Comparison of ENCODE assay signal across 1 cellular context in the genomic region with DNA sequence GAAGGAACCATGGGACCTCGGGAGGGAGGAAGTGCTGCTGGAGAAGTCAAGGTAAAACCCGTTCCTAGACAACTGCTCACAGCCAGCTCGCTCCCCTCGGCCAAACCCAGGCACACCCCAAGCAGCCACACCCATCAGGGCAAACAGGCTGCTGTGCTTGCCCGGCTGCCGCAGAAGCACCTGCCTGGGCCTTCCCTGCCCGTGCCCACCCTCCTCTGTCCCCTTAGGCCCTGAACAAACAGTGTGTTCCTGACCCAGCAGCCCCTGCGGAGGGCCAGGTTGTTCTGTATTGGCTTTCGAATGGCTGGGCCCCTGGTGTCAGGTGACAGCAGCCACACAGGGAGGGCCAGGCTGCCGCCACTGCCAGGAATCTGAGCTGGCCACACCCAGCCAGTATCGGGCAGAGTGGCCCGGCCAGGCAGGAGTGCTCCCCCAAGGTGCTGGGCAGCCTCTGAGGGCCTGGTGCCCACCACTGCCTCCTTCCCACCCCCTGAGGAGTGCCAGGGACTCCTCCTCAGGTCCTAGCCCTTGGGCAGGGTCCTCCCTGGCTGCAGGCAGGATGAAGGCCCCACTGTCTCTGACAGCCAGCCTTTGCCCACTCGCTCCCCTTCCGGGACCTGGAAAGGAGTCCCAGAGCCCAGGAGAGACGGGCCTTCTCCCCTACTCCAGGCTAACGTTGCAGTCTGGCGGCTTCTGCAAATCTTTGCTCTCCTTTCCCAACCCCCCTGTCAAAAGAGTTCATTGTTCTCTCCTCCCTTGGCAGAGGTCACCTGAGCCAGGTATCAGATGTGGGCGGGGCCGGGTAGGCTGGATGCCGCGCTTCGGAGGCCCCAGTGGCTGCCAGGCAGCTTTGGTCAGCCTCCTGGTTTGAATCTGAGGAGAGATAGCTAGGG.
TF ChIP-seq lines count a peak whose summit lies in the region.

No MANE protein-coding gene starts in this region.

TF ChIP-seq in HepG2, 621 proteins besides CTCF, POLR2A, EP300 and RAD21 (continues in another document):
- TF ChIP-seq, protein P1, sequence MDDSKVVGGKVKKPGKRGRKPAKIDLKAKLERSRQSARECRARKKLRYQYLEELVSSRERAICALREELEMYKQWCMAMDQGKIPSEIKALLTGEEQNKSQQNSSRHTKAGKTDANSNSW (CRISPR knock-in tag; IDR thresholded peaks at IDR 0.05; ENCODE audit: borderline replicate concordance), result 0 out of 2 replicates have a peak, but pooled peaks have one; percentile 48
- TF ChIP-seq RBAK (CRISPR knock-in tag; IDR thresholded peaks at IDR 0.05) (no peak), SALL1 (CRISPR knock-in tag; IDR thresholded peaks at IDR 0.05) (peak; percentile 76), ZNF510 (CRISPR knock-in tag; IDR thresholded peaks at IDR 0.05; ENCODE audit: low read depth) (no peak), NR2F1 (CRISPR knock-in tag; IDR thresholded peaks at IDR 0.05) (no peak), TOE1 (CRISPR knock-in tag; IDR thresholded peaks at IDR 0.05) (no peak), ZFP62 (CRISPR knock-in tag; IDR thresholded peaks at IDR 0.05) (no peak), ZMAT3 (CRISPR knock-in tag; conservative IDR thresholded peaks at IDR 0.05) (no peak), ESRRA (CRISPR knock-in tag; IDR thresholded peaks at IDR 0.05; ENCODE audit: low read depth) (peak; percentile 57; the same call in 1 of the 2 replicates), ZNF143 (CRISPR knock-in tag; IDR thresholded peaks at IDR 0.05) (peak; percentile 86), ZNF101 (CRISPR knock-in tag; IDR thresholded peaks at IDR 0.05; ENCODE audit: borderline replicate concordance, low read depth) (no peak), MIXL1 (CRISPR knock-in tag; IDR thresholded peaks at IDR 0.05) (0 out of 2 replicates have a peak, but pooled peaks have one; percentile 20), HOXD1 (CRISPR knock-in tag; IDR thresholded peaks at IDR 0.05) (no peak; the same call in 1 of the 2 replicates), ZNF264 (CRISPR knock-in tag; IDR thresholded peaks at IDR 0.05) (no peak), ZNF766 (CRISPR knock-in tag; IDR thresholded peaks at IDR 0.05; ENCODE audit: borderline replicate concordance) (peak; percentile 40; the same call in 1 of the 2 replicates), ZEB1 (IDR thresholded peaks at IDR 0.05; ENCODE audit: insufficient replicate concordance, low read depth) (peak; percentile 99), ZNF605 (CRISPR knock-in tag; IDR thresholded peaks at IDR 0.05) (no peak; the same call in 1 of the 2 replicates), ZFP36L1 (CRISPR knock-in tag; IDR thresholded peaks at IDR 0.05) (peak; percentile 77; the same call in 1 of the 2 replicates), SOX5 (CRISPR knock-in tag; IDR thresholded peaks at IDR 0.05; ENCODE audit: borderline replicate concordance) (peak; percentile 54; the same call in 1 of the 2 replicates), FLYWCH1 (CRISPR knock-in tag; IDR thresholded peaks at IDR 0.05) (no peak), MEIS2 (CRISPR knock-in tag; IDR thresholded peaks at IDR 0.05) (peak; percentile 84; the same call in 1 of the 2 replicates), ZNF780A (CRISPR knock-in tag; IDR thresholded peaks at IDR 0.05) (no peak), PAF1 (CRISPR knock-in tag; IDR thresholded peaks at IDR 0.05) (no peak), GTF3A (CRISPR knock-in tag; conservative IDR thresholded peaks at IDR 0.05) (no peak; the same call in 1 of the 2 replicates), ZNF263 (CRISPR knock-in tag; IDR thresholded peaks at IDR 0.05) (peak; percentile 98), ZNF282 (IDR thresholded peaks at IDR 0.05; ENCODE audit: partially characterized antibody) (no peak)
- TF ChIP-seq, protein P2, sequence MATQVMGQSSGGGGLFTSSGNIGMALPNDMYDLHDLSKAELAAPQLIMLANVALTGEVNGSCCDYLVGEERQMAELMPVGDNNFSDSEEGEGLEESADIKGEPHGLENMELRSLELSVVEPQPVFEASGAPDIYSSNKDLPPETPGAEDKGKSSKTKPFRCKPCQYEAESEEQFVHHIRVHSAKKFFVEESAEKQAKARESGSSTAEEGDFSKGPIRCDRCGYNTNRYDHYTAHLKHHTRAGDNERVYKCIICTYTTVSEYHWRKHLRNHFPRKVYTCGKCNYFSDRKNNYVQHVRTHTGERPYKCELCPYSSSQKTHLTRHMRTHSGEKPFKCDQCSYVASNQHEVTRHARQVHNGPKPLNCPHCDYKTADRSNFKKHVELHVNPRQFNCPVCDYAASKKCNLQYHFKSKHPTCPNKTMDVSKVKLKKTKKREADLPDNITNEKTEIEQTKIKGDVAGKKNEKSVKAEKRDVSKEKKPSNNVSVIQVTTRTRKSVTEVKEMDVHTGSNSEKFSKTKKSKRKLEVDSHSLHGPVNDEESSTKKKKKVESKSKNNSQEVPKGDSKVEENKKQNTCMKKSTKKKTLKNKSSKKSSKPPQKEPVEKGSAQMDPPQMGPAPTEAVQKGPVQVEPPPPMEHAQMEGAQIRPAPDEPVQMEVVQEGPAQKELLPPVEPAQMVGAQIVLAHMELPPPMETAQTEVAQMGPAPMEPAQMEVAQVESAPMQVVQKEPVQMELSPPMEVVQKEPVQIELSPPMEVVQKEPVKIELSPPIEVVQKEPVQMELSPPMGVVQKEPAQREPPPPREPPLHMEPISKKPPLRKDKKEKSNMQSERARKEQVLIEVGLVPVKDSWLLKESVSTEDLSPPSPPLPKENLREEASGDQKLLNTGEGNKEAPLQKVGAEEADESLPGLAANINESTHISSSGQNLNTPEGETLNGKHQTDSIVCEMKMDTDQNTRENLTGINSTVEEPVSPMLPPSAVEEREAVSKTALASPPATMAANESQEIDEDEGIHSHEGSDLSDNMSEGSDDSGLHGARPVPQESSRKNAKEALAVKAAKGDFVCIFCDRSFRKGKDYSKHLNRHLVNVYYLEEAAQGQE (IDR thresholded peaks at IDR 0.05; ENCODE audit: borderline replicate concordance in 1 of 2, low read depth in 1 of 2, low read length in 2 of 2), result peak in 1 of 2 experiments; percentile 29; a peak in 1 of 4 replicates
- TF ChIP-seq, protein P3, sequence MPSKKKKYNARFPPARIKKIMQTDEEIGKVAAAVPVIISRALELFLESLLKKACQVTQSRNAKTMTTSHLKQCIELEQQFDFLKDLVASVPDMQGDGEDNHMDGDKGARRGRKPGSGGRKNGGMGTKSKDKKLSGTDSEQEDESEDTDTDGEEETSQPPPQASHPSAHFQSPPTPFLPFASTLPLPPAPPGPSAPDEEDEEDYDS (CRISPR knock-in tag; IDR thresholded peaks at IDR 0.05), result peak; percentile 54; the same call in 1 of the 2 replicates
- TF ChIP-seq, protein P4, sequence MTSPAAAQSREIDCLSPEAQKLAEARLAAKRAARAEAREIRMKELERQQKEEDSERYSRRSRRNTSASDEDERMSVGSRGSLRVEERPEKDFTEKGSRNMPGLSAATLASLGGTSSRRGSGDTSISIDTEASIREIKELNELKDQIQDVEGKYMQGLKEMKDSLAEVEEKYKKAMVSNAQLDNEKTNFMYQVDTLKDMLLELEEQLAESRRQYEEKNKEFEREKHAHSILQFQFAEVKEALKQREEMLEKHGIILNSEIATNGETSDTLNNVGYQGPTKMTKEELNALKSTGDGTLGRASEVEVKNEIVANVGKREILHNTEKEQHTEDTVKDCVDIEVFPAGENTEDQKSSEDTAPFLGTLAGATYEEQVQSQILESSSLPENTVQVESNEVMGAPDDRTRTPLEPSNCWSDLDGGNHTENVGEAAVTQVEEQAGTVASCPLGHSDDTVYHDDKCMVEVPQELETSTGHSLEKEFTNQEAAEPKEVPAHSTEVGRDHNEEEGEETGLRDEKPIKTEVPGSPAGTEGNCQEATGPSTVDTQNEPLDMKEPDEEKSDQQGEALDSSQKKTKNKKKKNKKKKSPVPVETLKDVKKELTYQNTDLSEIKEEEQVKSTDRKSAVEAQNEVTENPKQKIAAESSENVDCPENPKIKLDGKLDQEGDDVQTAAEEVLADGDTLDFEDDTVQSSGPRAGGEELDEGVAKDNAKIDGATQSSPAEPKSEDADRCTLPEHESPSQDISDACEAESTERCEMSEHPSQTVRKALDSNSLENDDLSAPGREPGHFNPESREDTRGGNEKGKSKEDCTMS (CRISPR knock-in tag; conservative IDR thresholded peaks at IDR 0.05), result no peak
- TF ChIP-seq, protein P5, sequence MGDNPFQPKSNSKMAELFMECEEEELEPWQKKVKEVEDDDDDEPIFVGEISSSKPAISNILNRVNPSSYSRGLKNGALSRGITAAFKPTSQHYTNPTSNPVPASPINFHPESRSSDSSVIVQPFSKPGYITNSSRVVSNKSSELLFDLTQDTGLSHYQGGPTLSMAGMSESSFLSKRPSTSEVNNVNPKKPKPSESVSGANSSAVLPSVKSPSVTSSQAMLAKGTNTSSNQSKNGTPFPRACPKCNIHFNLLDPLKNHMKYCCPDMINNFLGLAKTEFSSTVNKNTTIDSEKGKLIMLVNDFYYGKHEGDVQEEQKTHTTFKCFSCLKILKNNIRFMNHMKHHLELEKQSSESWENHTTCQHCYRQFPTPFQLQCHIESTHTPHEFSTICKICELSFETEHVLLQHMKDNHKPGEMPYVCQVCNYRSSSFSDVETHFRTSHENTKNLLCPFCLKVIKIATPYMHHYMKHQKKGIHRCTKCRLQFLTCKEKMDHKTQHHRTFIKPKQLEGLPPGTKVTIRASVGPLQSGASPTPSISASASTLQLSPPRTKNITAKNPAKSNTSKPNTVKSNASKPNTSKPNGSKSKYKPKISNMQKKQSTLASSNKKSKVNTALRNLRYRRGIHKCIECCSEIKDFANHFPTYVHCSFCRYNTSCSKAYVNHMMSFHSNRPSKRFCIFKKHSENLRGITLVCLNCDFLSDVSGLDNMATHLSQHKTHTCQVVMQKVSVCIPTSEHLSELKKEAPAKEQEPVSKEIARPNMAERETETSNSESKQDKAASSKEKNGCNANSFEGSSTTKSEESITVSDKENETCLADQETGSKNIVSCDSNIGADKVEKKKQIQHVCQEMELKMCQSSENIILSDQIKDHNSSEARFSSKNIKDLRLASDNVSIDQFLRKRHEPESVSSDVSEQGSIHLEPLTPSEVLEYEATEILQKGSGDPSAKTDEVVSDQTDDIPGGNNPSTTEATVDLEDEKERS (CRISPR knock-in tag; IDR thresholded peaks at IDR 0.05), result no peak
- TF ChIP-seq, protein P6, sequence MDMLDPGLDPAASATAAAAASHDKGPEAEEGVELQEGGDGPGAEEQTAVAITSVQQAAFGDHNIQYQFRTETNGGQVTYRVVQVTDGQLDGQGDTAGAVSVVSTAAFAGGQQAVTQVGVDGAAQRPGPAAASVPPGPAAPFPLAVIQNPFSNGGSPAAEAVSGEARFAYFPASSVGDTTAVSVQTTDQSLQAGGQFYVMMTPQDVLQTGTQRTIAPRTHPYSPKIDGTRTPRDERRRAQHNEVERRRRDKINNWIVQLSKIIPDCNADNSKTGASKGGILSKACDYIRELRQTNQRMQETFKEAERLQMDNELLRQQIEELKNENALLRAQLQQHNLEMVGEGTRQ (IDR thresholded peaks at IDR 0.05; ENCODE audit: low read depth, low read length), result no peak
- TF ChIP-seq, protein P6 (CRISPR knock-in tag; IDR thresholded peaks at IDR 0.05; ENCODE audit: borderline replicate concordance), result peak; percentile 82; the same call in 1 of the 2 replicates
- TF ChIP-seq, protein P7, sequence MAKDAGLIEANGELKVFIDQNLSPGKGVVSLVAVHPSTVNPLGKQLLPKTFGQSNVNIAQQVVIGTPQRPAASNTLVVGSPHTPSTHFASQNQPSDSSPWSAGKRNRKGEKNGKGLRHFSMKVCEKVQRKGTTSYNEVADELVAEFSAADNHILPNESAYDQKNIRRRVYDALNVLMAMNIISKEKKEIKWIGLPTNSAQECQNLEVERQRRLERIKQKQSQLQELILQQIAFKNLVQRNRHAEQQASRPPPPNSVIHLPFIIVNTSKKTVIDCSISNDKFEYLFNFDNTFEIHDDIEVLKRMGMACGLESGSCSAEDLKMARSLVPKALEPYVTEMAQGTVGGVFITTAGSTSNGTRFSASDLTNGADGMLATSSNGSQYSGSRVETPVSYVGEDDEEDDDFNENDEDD (CRISPR knock-in tag; IDR thresholded peaks at IDR 0.05; ENCODE audit: borderline replicate concordance), result peak; percentile 52; the same call in 1 of the 2 replicates
- TF ChIP-seq, protein P8, sequence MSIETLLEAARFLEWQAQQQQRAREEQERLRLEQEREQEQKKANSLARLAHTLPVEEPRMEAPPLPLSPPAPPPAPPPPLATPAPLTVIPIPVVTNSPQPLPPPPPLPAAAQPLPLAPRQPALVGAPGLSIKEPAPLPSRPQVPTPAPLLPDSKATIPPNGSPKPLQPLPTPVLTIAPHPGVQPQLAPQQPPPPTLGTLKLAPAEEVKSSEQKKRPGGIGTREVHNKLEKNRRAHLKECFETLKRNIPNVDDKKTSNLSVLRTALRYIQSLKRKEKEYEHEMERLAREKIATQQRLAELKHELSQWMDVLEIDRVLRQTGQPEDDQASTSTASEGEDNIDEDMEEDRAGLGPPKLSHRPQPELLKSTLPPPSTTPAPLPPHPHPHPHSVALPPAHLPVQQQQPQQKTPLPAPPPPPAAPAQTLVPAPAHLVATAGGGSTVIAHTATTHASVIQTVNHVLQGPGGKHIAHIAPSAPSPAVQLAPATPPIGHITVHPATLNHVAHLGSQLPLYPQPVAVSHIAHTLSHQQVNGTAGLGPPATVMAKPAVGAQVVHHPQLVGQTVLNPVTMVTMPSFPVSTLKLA (IDR thresholded peaks at IDR 0.05), result no peak
- TF ChIP-seq, protein P9, sequence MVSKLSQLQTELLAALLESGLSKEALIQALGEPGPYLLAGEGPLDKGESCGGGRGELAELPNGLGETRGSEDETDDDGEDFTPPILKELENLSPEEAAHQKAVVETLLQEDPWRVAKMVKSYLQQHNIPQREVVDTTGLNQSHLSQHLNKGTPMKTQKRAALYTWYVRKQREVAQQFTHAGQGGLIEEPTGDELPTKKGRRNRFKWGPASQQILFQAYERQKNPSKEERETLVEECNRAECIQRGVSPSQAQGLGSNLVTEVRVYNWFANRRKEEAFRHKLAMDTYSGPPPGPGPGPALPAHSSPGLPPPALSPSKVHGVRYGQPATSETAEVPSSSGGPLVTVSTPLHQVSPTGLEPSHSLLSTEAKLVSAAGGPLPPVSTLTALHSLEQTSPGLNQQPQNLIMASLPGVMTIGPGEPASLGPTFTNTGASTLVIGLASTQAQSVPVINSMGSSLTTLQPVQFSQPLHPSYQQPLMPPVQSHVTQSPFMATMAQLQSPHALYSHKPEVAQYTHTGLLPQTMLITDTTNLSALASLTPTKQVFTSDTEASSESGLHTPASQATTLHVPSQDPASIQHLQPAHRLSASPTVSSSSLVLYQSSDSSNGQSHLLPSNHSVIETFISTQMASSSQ (IDR thresholded peaks at IDR 0.05; ENCODE audit: low read depth), result no peak
- TF ChIP-seq, protein P9 (CRISPR knock-in tag; IDR thresholded peaks at IDR 0.05; ENCODE audit: borderline replicate concordance), result peak; percentile 84; the same call in 1 of the 2 replicates
